ENCODE assay signal across 6 cellular contexts in the genomic region with DNA sequence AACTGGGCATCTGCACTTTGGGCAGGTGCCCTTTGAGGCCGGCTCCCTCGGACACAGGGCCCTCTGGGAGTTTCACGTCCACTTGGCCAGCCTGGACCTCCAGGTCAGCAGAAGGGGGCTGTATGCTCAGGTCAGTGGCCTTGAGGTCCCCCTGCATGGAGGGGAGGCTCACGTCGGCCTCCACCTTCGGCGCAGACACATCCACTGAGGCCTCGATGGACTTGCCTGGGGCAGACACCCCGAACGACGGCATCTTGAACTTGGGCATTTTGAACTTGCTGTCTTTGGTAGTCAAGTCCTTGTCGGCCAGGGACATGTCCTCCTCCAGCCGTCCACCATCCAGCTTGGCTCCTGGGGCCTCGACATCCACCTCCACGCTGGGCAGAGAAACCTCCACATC. TPM values are rescaled to one million over a fixed set of nuclear protein-coding genes. Genes with fewer than 3 reads are reported as not detected.
"Had no signal": no experiment of that assay in that cellular context is flagged by ENCODE, and none has a peak within 500 bp of the region (broad histone marks: within the 10 kb centered on the region; RNA-seq: fewer than 3 reads in every experiment).

No MANE protein-coding gene starts in this region.

RNA-seq across cellular contexts. Expression of gene PLD4, which starts 26.0 kb away (rescaled TPM):
- total RNA-seq: hepatocyte, left lobe of liver, lung microvascular endothelial cell, myocyte had no signal
- polyA plus RNA-seq: keratinocyte had no signal

RNA-seq across cellular contexts. Expression of gene AHNAK2, which starts 27.5 kb away (rescaled TPM):
- polyA plus RNA-seq: immature natural killer cell had no signal
